1 cellular context compared by ENCODE assay signal in genomic region chr1:27832762-27833161, GRCh38.
A peak's percentile ranks its signal among the peaks of the same experiment; 100 is the strongest.
TF ChIP-seq lines count a peak whose summit lies in the region.

No MANE protein-coding gene starts in this region.

TF ChIP-seq in HepG2, 621 proteins besides CTCF, POLR2A, EP300 and RAD21:
- no peak for TF ChIP-seq YY1 (IDR thresholded peaks at IDR 0.05; ENCODE audit: insufficient read depth, insufficient replicate concordance, low read depth, low read length)
- 0 out of 2 replicates have a peak, but pooled peaks have one; percentile 29 for TF ChIP-seq CREB1 (IDR thresholded peaks at IDR 0.05)
- no peak for TF ChIP-seq CREB1 (CRISPR knock-in tag; IDR thresholded peaks at IDR 0.05)
